ENCODE assay signal across 18 cellular contexts in genomic region chr5:56518820-56519219, GRCh38.
A peak's percentile ranks its signal among the peaks of the same experiment; 100 is the strongest.
DNase-seq lines count a peak whose midpoint lies in the region; ATAC-seq and TF ChIP-seq lines count a peak whose summit lies in the region.
"Had no signal": no experiment of that assay in that cellular context is flagged by ENCODE, and none has a peak within 500 bp of the region (broad histone marks: within the 10 kb centered on the region; RNA-seq: fewer than 3 reads in every experiment).

No MANE protein-coding gene starts in this region.

- no peak overlapping the region for H2AFZ ChIP-seq in neuronal stem cell (ENCODE audit: low read length)

- H4K8ac ChIP-seq in neuronal stem cell (ENCODE audit: low read depth, low read length) = no peak overlapping the region

- peaks cover 28% of the 10 kb centered on the region for H3K4me1 Mint-ChIP-seq in activated naive CD4-positive, alpha-beta T cell treated with anti-CD3 and anti-CD28 coated beads, Interleukin-2, amount 10 ng/mL, durations not matched to agents 7 days and 5 days
- H3K4me1 Mint-ChIP-seq in T-helper 17 cell = peaks cover 29% of the 10 kb centered on the region
- peaks cover 14% of the 10 kb centered on the region for H3K4me1 Mint-ChIP-seq in activated CD4-positive, alpha-beta T cell treated with anti-CD3 and anti-CD28 coated beads, Interleukin-2, amount 10 ng/mL, durations not matched to agents 7 days and 5 days

- H3K27me3 ChIP-seq in neuronal stem cell (ENCODE audit: control insufficient read depth in 3 of 3, insufficient read depth in 3 of 3, low read depth in 1 of 3, low read length in 3 of 3) (no peaks in the 10 kb centered on the region), esophagus muscularis mucosa (no peaks in the 10 kb centered on the region)

- no peaks in the 10 kb centered on the region for H3K79me1 ChIP-seq in neuronal stem cell (ENCODE audit: low read depth, low read length)

- no peak overlapping the region for H4K91ac ChIP-seq in neuronal stem cell (ENCODE audit: low read depth, low read length, poor library complexity)

- peak overlapping the region; percentile 42 for H3K18ac ChIP-seq in neuronal stem cell (ENCODE audit: low read length)

- H3K23ac ChIP-seq in neuronal stem cell (ENCODE audit: low read depth, low read length, poor library complexity) = no peak overlapping the region

- peaks cover 24% of the 10 kb centered on the region for H3K27me3 Mint-ChIP-seq in activated naive CD4-positive, alpha-beta T cell treated with anti-CD3 and anti-CD28 coated beads, Interleukin-2, amount 10 ng/mL, durations not matched to agents 7 days and 5 days
- no peaks in the 10 kb centered on the region for H3K27me3 Mint-ChIP-seq in T-helper 17 cell
- H3K27me3 Mint-ChIP-seq in activated CD4-positive, alpha-beta T cell treated with anti-CD3 and anti-CD28 coated beads, Interleukin-2, amount 10 ng/mL, durations not matched to agents 7 days and 5 days = no peaks in the 10 kb centered on the region
- H3K27me3 Mint-ChIP-seq: CD4-positive, alpha-beta T cell; IgD-negative memory B cell had no signal

- H2BK12ac ChIP-seq in neuronal stem cell (ENCODE audit: low read length) = no peak overlapping the region

- H3K36me3 Mint-ChIP-seq in activated naive CD4-positive, alpha-beta T cell treated with anti-CD3 and anti-CD28 coated beads, Interleukin-2, amount 10 ng/mL, durations not matched to agents 7 days and 5 days = peaks cover 4% of the 10 kb centered on the region
- H3K36me3 Mint-ChIP-seq in T-helper 17 cell (ENCODE audit: low read depth) = no peaks in the 10 kb centered on the region
- H3K36me3 Mint-ChIP-seq in activated CD4-positive, alpha-beta T cell treated with anti-CD3 and anti-CD28 coated beads, Interleukin-2, amount 10 ng/mL, durations not matched to agents 7 days and 5 days (ENCODE audit: low read depth) = no peaks in the 10 kb centered on the region
- H3K36me3 Mint-ChIP-seq: IgD-negative memory B cell had no signal

- no peaks in the 10 kb centered on the region for H3K9me3 ChIP-seq in T-helper 17 cell (ENCODE audit: control insufficient read depth, low read length, poor library complexity, severe bottlenecking)
- H3K9me3 ChIP-seq in neuronal stem cell (replicated peaks in 1 of 2; ENCODE audit: control insufficient read depth in 2 of 2, insufficient read depth in 1 of 2, low read depth in 1 of 2, low read length in 2 of 2) = no peaks in the 10 kb centered on the region
- H3K9me3 ChIP-seq in esophagus muscularis mucosa = no peaks in the 10 kb centered on the region
- H3K9me3 ChIP-seq: A549, Caco-2 had no signal

- peak overlapping the region; percentile 50 for H3K14ac ChIP-seq in neuronal stem cell (ENCODE audit: low read length)

- no peak overlapping the region for H3K4me3 Mint-ChIP-seq in activated naive CD4-positive, alpha-beta T cell treated with anti-CD3 and anti-CD28 coated beads, Interleukin-2, amount 10 ng/mL, durations not matched to agents 7 days and 5 days
- H3K4me3 Mint-ChIP-seq in T-helper 17 cell = no peak overlapping the region
- no peak overlapping the region for H3K4me3 Mint-ChIP-seq in activated CD4-positive, alpha-beta T cell treated with anti-CD3 and anti-CD28 coated beads, Interleukin-2, amount 10 ng/mL, durations not matched to agents 7 days and 5 days
- H3K4me3 Mint-ChIP-seq: CD4-positive, alpha-beta T cell; IgD-negative memory B cell had no signal

- no peak for TF ChIP-seq EP300 in esophagus muscularis mucosa (IDR thresholded peaks at IDR 0.05)

- no peak for TF ChIP-seq CTCF in esophagus muscularis mucosa (IDR thresholded peaks at IDR 0.05)

- no peak overlapping the region for H2BK15ac ChIP-seq in neuronal stem cell (ENCODE audit: low read length)

- H3K36me3 ChIP-seq in neuronal stem cell (replicated peaks in 1 of 2; ENCODE audit: control insufficient read depth in 2 of 2, insufficient read depth in 2 of 2, low read length in 2 of 2) (no peaks in the 10 kb centered on the region), esophagus muscularis mucosa (no peaks in the 10 kb centered on the region)

- intact Hi-C loops in esophagus muscularis mucosa (cut with DNase I) = no loop called here

- no peak overlapping the region for H3K4me2 ChIP-seq in neuronal stem cell (ENCODE audit: insufficient read depth, low read length, poor library complexity, severe bottlenecking)
- H3K4me2 ChIP-seq: A549 had no signal

- H2AK5ac ChIP-seq in neuronal stem cell (ENCODE audit: low read depth, low read length) = no peak overlapping the region

- H2BK120ac ChIP-seq in neuronal stem cell (ENCODE audit: low read depth, low read length) = no peak overlapping the region

- WGBS in neuronal stem cell (ENCODE audit: extremely low coverage in 2 of 2, insufficient read length in 2 of 2, insufficient replicate concordance in 1 of 2), 2 donors = no CpG with 5 or more reads among the region's 4 CpGs
- WGBS in esophagus muscularis mucosa = 97% methylated on average over 4 of the region's 4 CpGs

- no peak overlapping the region for H3K9ac ChIP-seq in neuronal stem cell (ENCODE audit: low read depth, low read length, poor library complexity)

- no peaks in the 10 kb centered on the region for H3K9me3 Mint-ChIP-seq in activated naive CD4-positive, alpha-beta T cell treated with anti-CD3 and anti-CD28 coated beads, Interleukin-2, amount 10 ng/mL, durations not matched to agents 7 days and 5 days
- no peaks in the 10 kb centered on the region for H3K9me3 Mint-ChIP-seq in activated CD4-positive, alpha-beta T cell treated with anti-CD3 and anti-CD28 coated beads, Interleukin-2, amount 10 ng/mL, durations not matched to agents 7 days and 5 days
- H3K9me3 Mint-ChIP-seq: CD4-positive, alpha-beta T cell; IgD-negative memory B cell had no signal

- no peak for ATAC-seq in T-helper 17 cell
- ATAC-seq: A549, HCT116 had no signal

- H3K27ac ChIP-seq in neuronal stem cell (replicated peaks; ENCODE audit: low read length) (no peak overlapping the region), esophagus muscularis mucosa (replicated peaks in 1 of 4) (no peak overlapping the region)
- H3K27ac ChIP-seq: 22Rv1, A549 had no signal

- POLR2A ChIA-PET in activated CD4-positive, alpha-beta T cell treated with anti-CD3 and anti-CD28 coated beads, Interleukin-2, amount 10 ng/mL, durations not matched to agents 7 days and 5 days (lab: Charles Lee) = interaction anchor here (0.7 kb wide), 1 partner anchor 818 kb away, joined by 4 read pairs; no protein-coding TSS in a partner anchor

- CTCF ChIA-PET in activated naive CD4-positive, alpha-beta T cell treated with anti-CD3 and anti-CD28 coated beads, Interleukin-2, amount 10 ng/mL, durations not matched to agents 7 days and 5 days (lab: Charles Lee) = no interaction called here
- CTCF ChIA-PET in activated CD4-positive, alpha-beta T cell treated with anti-CD3 and anti-CD28 coated beads, Interleukin-2, amount 10 ng/mL, durations not matched to agents 7 days and 5 days (lab: Charles Lee) = interaction anchor here (0.7 to 1.0 kb wide), 3 partner anchors 31 to 151 kb away, joined by 3 to 6 read pairs (median 3); no protein-coding TSS in a partner anchor

- H3K4me3 ChIP-seq in neuronal stem cell (ENCODE audit: low read length in 2 of 2) (no peak overlapping the region), esophagus muscularis mucosa (no peak overlapping the region)
- H3K4me3 ChIP-seq: A549 had no signal

- DNase-seq in activated naive CD4-positive, alpha-beta T cell treated with anti-CD3 and anti-CD28 coated beads, Interleukin-2, amount 10 ng/mL, durations not matched to agents 7 days and 5 days = no peak
- no peak for DNase-seq in activated naive CD4-positive, alpha-beta T cell treated with anti-CD3 and anti-CD28 coated beads, Interleukin-2, amount 50 U/mL, for 16 hours
- DNase-seq in T-helper 17 cell (no peak), neuronal stem cell (ENCODE audit: low spot score) (no peak), esophagus muscularis mucosa (ENCODE audit: extremely low spot score) (no peak), RPMI8226 (no peak)
- no peak for DNase-seq in activated CD4-positive, alpha-beta T cell treated with anti-CD3 and anti-CD28 coated beads, Interleukin-2, amount 10 ng/mL, durations not matched to agents 7 days and 5 days
- DNase-seq: C1 segment of cervical spinal cord; Caco-2; CD4-positive, alpha-beta T cell; DMS79 treated with DMSO at 0.1 percent for 48 hours; GF-D8; GOT3; H7 had no signal

- TF ChIP-seq POLR2A in esophagus muscularis mucosa (IDR thresholded peaks at IDR 0.05; ENCODE audit: low read depth) = no peak

- H3K4me1 ChIP-seq in neuronal stem cell (ENCODE audit: control insufficient read depth in 2 of 2, insufficient read depth in 1 of 2, low read depth in 1 of 2, low read length in 2 of 2) (peaks cover 0 to 5% of the 10 kb centered on the region in 2 donors), esophagus muscularis mucosa (peaks cover 18 to 50% (median 42%) of the 10 kb centered on the region in 4 donors)

- H3K27ac Mint-ChIP-seq in activated naive CD4-positive, alpha-beta T cell treated with anti-CD3 and anti-CD28 coated beads, Interleukin-2, amount 10 ng/mL, durations not matched to agents 7 days and 5 days = peak overlapping the region; percentile 37
- peak overlapping the region; percentile 51 for H3K27ac Mint-ChIP-seq in T-helper 17 cell
- no peak overlapping the region for H3K27ac Mint-ChIP-seq in activated CD4-positive, alpha-beta T cell treated with anti-CD3 and anti-CD28 coated beads, Interleukin-2, amount 10 ng/mL, durations not matched to agents 7 days and 5 days
- H3K27ac Mint-ChIP-seq: CD4-positive, alpha-beta T cell; IgD-negative memory B cell had no signal

- no peak overlapping the region for H3K4ac ChIP-seq in neuronal stem cell (ENCODE audit: low read length)

- no peak overlapping the region for H2BK5ac ChIP-seq in neuronal stem cell (ENCODE audit: low read length)
